Comparison of ENCODE assay signal across 1 cellular context in the genomic region with DNA sequence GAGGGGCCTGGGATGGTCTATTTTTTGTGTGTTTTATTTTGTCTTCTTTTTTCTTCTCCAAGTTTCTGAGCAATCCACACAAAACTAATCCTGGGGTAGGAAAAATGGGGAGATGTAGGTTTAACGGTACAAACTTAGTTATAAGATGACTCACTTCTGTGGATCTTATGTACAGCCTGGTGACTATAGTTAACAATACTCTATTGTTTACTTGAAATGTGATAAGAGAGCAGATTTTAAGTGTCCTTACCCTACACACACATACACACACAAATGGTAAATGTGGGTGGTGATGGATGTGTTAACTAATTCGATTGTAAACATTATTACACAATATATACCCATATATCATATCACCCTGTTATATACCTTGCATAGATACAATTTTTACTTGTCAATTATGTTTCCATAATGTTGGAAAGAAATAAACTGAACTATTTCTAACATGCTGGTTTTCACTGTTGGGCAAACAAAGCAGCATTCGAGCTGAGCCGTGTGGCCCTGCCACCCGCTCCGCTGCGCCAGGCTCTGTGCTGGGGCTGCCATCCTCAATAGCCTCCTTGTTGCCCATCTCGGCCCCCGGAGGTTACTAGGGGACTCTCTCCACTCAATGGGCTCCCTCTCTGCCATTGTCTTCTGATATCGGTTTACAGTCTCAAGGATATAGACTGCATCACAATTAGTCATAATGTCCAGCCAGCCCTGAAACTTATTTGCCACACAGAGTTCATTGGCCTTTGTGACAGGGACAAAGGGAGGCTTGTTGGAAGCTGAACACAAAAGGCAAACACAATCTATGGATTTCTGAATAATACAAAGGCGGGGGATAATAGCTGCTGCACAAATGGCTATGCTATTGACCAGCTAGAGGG.
TF ChIP-seq lines count a peak whose summit lies in the region.

No MANE protein-coding gene starts in this region.

TF ChIP-seq in GM23338, 12 proteins besides CTCF, POLR2A, EP300 and RAD21 (continued from another document):
- TF ChIP-seq, protein P1, sequence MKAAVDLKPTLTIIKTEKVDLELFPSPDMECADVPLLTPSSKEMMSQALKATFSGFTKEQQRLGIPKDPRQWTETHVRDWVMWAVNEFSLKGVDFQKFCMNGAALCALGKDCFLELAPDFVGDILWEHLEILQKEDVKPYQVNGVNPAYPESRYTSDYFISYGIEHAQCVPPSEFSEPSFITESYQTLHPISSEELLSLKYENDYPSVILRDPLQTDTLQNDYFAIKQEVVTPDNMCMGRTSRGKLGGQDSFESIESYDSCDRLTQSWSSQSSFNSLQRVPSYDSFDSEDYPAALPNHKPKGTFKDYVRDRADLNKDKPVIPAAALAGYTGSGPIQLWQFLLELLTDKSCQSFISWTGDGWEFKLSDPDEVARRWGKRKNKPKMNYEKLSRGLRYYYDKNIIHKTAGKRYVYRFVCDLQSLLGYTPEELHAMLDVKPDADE (IDR thresholded peaks at IDR 0.05), result no peak
- TF ChIP-seq NANOG (IDR thresholded peaks at IDR 0.05; ENCODE audit: borderline replicate concordance), result no peak
- TF ChIP-seq, protein P2, sequence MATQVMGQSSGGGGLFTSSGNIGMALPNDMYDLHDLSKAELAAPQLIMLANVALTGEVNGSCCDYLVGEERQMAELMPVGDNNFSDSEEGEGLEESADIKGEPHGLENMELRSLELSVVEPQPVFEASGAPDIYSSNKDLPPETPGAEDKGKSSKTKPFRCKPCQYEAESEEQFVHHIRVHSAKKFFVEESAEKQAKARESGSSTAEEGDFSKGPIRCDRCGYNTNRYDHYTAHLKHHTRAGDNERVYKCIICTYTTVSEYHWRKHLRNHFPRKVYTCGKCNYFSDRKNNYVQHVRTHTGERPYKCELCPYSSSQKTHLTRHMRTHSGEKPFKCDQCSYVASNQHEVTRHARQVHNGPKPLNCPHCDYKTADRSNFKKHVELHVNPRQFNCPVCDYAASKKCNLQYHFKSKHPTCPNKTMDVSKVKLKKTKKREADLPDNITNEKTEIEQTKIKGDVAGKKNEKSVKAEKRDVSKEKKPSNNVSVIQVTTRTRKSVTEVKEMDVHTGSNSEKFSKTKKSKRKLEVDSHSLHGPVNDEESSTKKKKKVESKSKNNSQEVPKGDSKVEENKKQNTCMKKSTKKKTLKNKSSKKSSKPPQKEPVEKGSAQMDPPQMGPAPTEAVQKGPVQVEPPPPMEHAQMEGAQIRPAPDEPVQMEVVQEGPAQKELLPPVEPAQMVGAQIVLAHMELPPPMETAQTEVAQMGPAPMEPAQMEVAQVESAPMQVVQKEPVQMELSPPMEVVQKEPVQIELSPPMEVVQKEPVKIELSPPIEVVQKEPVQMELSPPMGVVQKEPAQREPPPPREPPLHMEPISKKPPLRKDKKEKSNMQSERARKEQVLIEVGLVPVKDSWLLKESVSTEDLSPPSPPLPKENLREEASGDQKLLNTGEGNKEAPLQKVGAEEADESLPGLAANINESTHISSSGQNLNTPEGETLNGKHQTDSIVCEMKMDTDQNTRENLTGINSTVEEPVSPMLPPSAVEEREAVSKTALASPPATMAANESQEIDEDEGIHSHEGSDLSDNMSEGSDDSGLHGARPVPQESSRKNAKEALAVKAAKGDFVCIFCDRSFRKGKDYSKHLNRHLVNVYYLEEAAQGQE (IDR thresholded peaks at IDR 0.05; ENCODE audit: unreplicated experiment), result no peak
- TF ChIP-seq STAT1 (IDR thresholded peaks at IDR 0.05; ENCODE audit: unreplicated experiment), result no peak
- no peak for TF ChIP-seq ZNF331 (CRISPR knock-in tag; IDR thresholded peaks at IDR 0.05; ENCODE audit: low read depth)
- TF ChIP-seq EZH2 (IDR thresholded peaks at IDR 0.05; ENCODE audit: low read depth, unreplicated experiment), result no peak
- no peak for TF ChIP-seq EZH2phosphoT487 (IDR thresholded peaks at IDR 0.05; ENCODE audit: unreplicated experiment)
- TF ChIP-seq ZNF114 (CRISPR knock-in tag; IDR thresholded peaks at IDR 0.05), result no peak
